Comparison of ENCODE assay signal across 12 cellular contexts in genomic region chr14:95545769-95546168, GRCh38. TPM values are rescaled to one million over a fixed set of nuclear protein-coding genes. Genes with fewer than 3 reads are reported as not detected.
DNase-seq lines count a peak whose midpoint lies in the region; ATAC-seq, FAIRE-seq and TF ChIP-seq lines count a peak whose summit lies in the region.
"Had no signal": no experiment of that assay in that cellular context is flagged by ENCODE, and none has a peak within 500 bp of the region (broad histone marks: within the 10 kb centered on the region; RNA-seq: fewer than 3 reads in every experiment).

No MANE protein-coding gene starts in this region.

- H3K36me3 ChIP-seq in HCT116 (ENCODE audit: control insufficient read depth in 1 of 2, insufficient read depth in 2 of 2, low read length in 2 of 2) (0 out of 4 replicates have a peak, but pooled peaks cover 0 to 5% of the 10 kb centered on the region in 2 experiments), mucosa of descending colon (ENCODE audit: low read depth) (no peaks in the 10 kb centered on the region)

- H3K4me2 ChIP-seq in HCT116 (ENCODE audit: low read length): peak overlapping the region; percentile 8

- TF ChIP-seq POLR2A in HCT116 (IDR thresholded peaks at IDR 0.05; ENCODE audit: borderline replicate concordance, extremely low read depth, insufficient read depth, insufficient read length): no peak

- POLR2A ChIA-PET in AG04450 (lab: Yijun Ruan, JAX) (interaction anchor here (0.5 kb wide), 1 partner anchor 797 kb away, joined by 5 read pairs; no protein-coding TSS in a partner anchor), HCT116 (lab: Charles Lee) (interaction anchor here (1.3 kb wide), 1 partner anchor 103 kb away, joined by 3 read pairs; no protein-coding TSS in a partner anchor)

- no peak for TF ChIP-seq RAD21 in HCT116 (IDR thresholded peaks at IDR 0.05; ENCODE audit: low read depth)

- H3K79me2 ChIP-seq in HCT116 (ENCODE audit: insufficient read depth, low read length): peaks cover 30% of the 10 kb centered on the region

- H2AFZ ChIP-seq in HCT116 (ENCODE audit: low read depth, low read length, poor library complexity, severe bottlenecking): no peak overlapping the region

- H3K4me1 ChIP-seq in HCT116 (ENCODE audit: control insufficient read depth in 1 of 2, insufficient read depth in 2 of 2, low read length in 2 of 2) (peaks cover 15 to 26% of the 10 kb centered on the region in 2 experiments), mucosa of descending colon (ENCODE audit: low read depth) (peaks cover 7% of the 10 kb centered on the region)

- H4K20me1 ChIP-seq in HCT116 (ENCODE audit: insufficient read depth): no peaks in the 10 kb centered on the region; the same call in 1 of the 2 replicates

- H3K27ac ChIP-seq in AG04450 (ENCODE audit: low read depth, low read length) (peak overlapping the region; percentile 69), HCT116 (ENCODE audit: low read depth, low read length) (no peak overlapping the region)

- in situ Hi-C loops in astrocyte of the cerebellum (cut with HindIII; ENCODE audit: low sequenced_read_pairs): no loop called here

- H3K9me3 ChIP-seq in AG04450 (ENCODE audit: control insufficient read depth, insufficient read depth, low read length): peaks cover 17% of the 10 kb centered on the region
- H3K9me3 ChIP-seq in HCT116 (ENCODE audit: control insufficient read depth in 1 of 2, insufficient read depth in 1 of 2, low read depth in 1 of 2, low read length in 2 of 2): no peaks in the 10 kb centered on the region
- H3K9me3 ChIP-seq in mucosa of descending colon: no peaks in the 10 kb centered on the region
- H3K9me3 ChIP-seq: right lobe of liver had no signal

- no peak for TF ChIP-seq CTCF in AG04450 (IDR thresholded peaks at IDR 0.05; ENCODE audit: low read depth, low read length)
- TF ChIP-seq CTCF in HCT116 (IDR thresholded peaks at IDR 0.05 in 2 of 3, conservative IDR thresholded peaks at IDR 0.05 in 1 of 3; ENCODE audit: borderline replicate concordance in 1 of 3, insufficient read depth in 1 of 3, low read depth in 2 of 3, low read length in 2 of 3): no peak
- no peak for TF ChIP-seq CTCF in astrocyte of the cerebellum (IDR thresholded peaks at IDR 0.05; ENCODE audit: low read depth, low read length, missing control alignments)
- no peak for TF ChIP-seq CTCF in mucosa of descending colon (IDR thresholded peaks at IDR 0.05)

- no peaks in the 10 kb centered on the region for H3K9me2 ChIP-seq in HCT116 (ENCODE audit: insufficient read depth)

- RAD21 ChIA-PET in HCT116 (lab: Charles Lee; ENCODE audit: low non-redundant PET in 1 of 2, low total read pairs in 2 of 2, uncharacterized antibody in 2 of 2, unreplicated experiment in 2 of 2): no interaction called here

- no peak overlapping the region for H3K9ac ChIP-seq in HCT116 (ENCODE audit: low read length)

- peak; percentile 63 for ATAC-seq in HCT116
- ATAC-seq in GM18873 (IDR thresholded peaks at IDR 0.05; ENCODE audit: low FRiP score, unreplicated experiment): no peak
- ATAC-seq in mucosa of descending colon: no peak
- no peak for ATAC-seq in HG03039 (IDR thresholded peaks at IDR 0.05; ENCODE audit: unreplicated experiment)
- ATAC-seq in HG02759 (IDR thresholded peaks at IDR 0.05; ENCODE audit: unreplicated experiment): no peak
- ATAC-seq: effector memory CD8-positive, alpha-beta T cell; right lobe of liver had no signal

- FAIRE-seq in islet of Langerhans (lab: Jason Lieb, UNC): peak; percentile 43

- DNase-seq in AG04450 (ENCODE audit: low read depth, low spot score) (peak; percentile 71), HCT116 (ENCODE audit: low read depth, low spot score) (peak; percentile 53), astrocyte of the cerebellum (ENCODE audit: low read depth) (peak; percentile 75), mucosa of descending colon (no peak)
- DNase-seq: DND-41; effector memory CD8-positive, alpha-beta T cell; NCI-H2171; right lobe of liver had no signal

- intact Hi-C loops in HCT116 (cut with micrococcal nuclease): no loop called here
- intact Hi-C loops in mucosa of descending colon (cut with DNase I, micrococcal nuclease): no loop called here

- no TSS peak for BruUV-seq in HCT116 (replicated peaks; lab: Mats Ljungman, UMichigan)

- H3K27me3 ChIP-seq in AG04450 (ENCODE audit: control insufficient read depth, insufficient read depth, low read length) (no peaks in the 10 kb centered on the region), HCT116 (ENCODE audit: insufficient read depth, low read length) (no peaks in the 10 kb centered on the region)
- H3K27me3 ChIP-seq: right lobe of liver had no signal

- H3K4me3 ChIP-seq in AG04450 (ENCODE audit: low read depth, low read length) (no peak overlapping the region), HCT116 (replicated peaks in 1 of 2; ENCODE audit: low read depth in 1 of 2, low read length in 2 of 2) (no peak overlapping the region), astrocyte of the cerebellum (ENCODE audit: low read depth, low read length) (no peak overlapping the region), mucosa of descending colon (no peak overlapping the region)
- H3K4me3 ChIP-seq: right lobe of liver had no signal

- CTCF ChIA-PET in AG04450 (lab: Charles Lee): interaction anchor here (1.2 to 3.2 kb wide), 5 partner anchors 10 to 119 kb away, joined by 3 to 13 read pairs (median 7); no protein-coding TSS in a partner anchor
- CTCF ChIA-PET in HCT116 (lab: Charles Lee): interaction anchor here (1.8 to 2.0 kb wide), 2 partner anchors 14 to 18 kb away, joined by 6 read pairs; no protein-coding TSS in a partner anchor

TF ChIP-seq in HCT116, 20 proteins besides CTCF, POLR2A, EP300 and RAD21 (continues in another document):
- no peak for TF ChIP-seq EGR1 (IDR thresholded peaks at IDR 0.05; ENCODE audit: low read depth)
- TF ChIP-seq JUND (IDR thresholded peaks at IDR 0.05): peak; percentile 84
- TF ChIP-seq MAX (IDR thresholded peaks at IDR 0.05): no peak
- no peak for TF ChIP-seq CEBPB (IDR thresholded peaks at IDR 0.05; ENCODE audit: low read depth)
- TF ChIP-seq ZBTB33 (IDR thresholded peaks at IDR 0.05; ENCODE audit: extremely low read depth, insufficient replicate concordance, low read length): no peak
- no peak for TF ChIP-seq TCF7L2 (IDR thresholded peaks at IDR 0.05; ENCODE audit: borderline replicate concordance, extremely low read depth, insufficient read depth, insufficient read length)
- peak; percentile 95 for TF ChIP-seq FOSL1 (IDR thresholded peaks at IDR 0.05; ENCODE audit: low read depth)
- TF ChIP-seq CBX3 (IDR thresholded peaks at IDR 0.05; ENCODE audit: low read depth): no peak
- no peak for TF ChIP-seq YY1 (IDR thresholded peaks at IDR 0.05; ENCODE audit: extremely low read depth, insufficient replicate concordance, low read depth, low read length)
- no peak for TF ChIP-seq EZH2phosphoT487 (IDR thresholded peaks at IDR 0.05; ENCODE audit: borderline replicate concordance)
- 0 out of 2 replicates have a peak, but pooled peaks have one; percentile 29 for TF ChIP-seq SP1 (IDR thresholded peaks at IDR 0.05; ENCODE audit: low read depth)
- TF ChIP-seq EZH2 (IDR thresholded peaks at IDR 0.05): no peak
- no peak for TF ChIP-seq ELF1 (IDR thresholded peaks at IDR 0.05; ENCODE audit: borderline replicate concordance, low read depth)
- no peak for TF ChIP-seq ZNF274 (IDR thresholded peaks at IDR 0.05; ENCODE audit: low read depth, low read length)
- TF ChIP-seq SIN3A (IDR thresholded peaks at IDR 0.05; ENCODE audit: low read depth): no peak
- TF ChIP-seq ZFX (IDR thresholded peaks at IDR 0.05): no peak
- TF ChIP-seq ATF3 (IDR thresholded peaks at IDR 0.05): no peak
- peak; percentile 63; the same call in 1 of the 2 replicates for TF ChIP-seq SRF (IDR thresholded peaks at IDR 0.05; ENCODE audit: low read depth)

RNA-seq across cellular contexts. Expression of gene GLRX5, which starts 10.9 kb away (rescaled TPM):
- 43.6 and 58.6 TPM in 2 replicates for polyA plus RNA-seq in AG04450 (2011; rRNA removed)
- 16.5 and 17.9 TPM in 2 replicates for polyA minus RNA-seq in AG04450 (2011; rRNA and poly(A)+ RNA removed)
- total RNA-seq in HCT116 (2021; ENCODE audit: unreplicated experiment): 60.1 TPM
- 32.1 and 38.1 TPM in 2 replicates for polyA plus RNA-seq in HCT116 (2012)
- total RNA-seq in mucosa of descending colon: 10 to 100 TPM; 43.9 to 45.8 (median 45.4) TPM

RNA-seq across cellular contexts. Expression of gene SYNE3, which starts 29.3 kb away (rescaled TPM):
- 4.2 and 4.4 TPM in 2 replicates for polyA plus RNA-seq in AG04450 (2011; rRNA removed)
- 9.8 and 9.9 TPM in 2 replicates for polyA minus RNA-seq in AG04450 (2011; rRNA and poly(A)+ RNA removed)
- 3.6 TPM for total RNA-seq in HCT116 (2021; ENCODE audit: unreplicated experiment)
- polyA plus RNA-seq in HCT116 (2012): 2.4 and 3.0 TPM in 2 replicates
- total RNA-seq in mucosa of descending colon: 10 to 100 TPM; 13.8 to 16.4 (median 13.9) TPM

Comparison
In these comparisons a context has a peak if more than half of its experiments do, and no peak if none do; other contexts are left out.
1. DNase-seq: peak in AG04450 (single experiment), HCT116 (single experiment) and astrocyte of the cerebellum (single experiment); none in mucosa of descending colon (0 of 3).